ENCODE assay signal across 15 cellular contexts in genomic region chr4:82367438-82368097, GRCh38. TPM values are rescaled to one million over a fixed set of nuclear protein-coding genes. Genes with fewer than 3 reads are reported as not detected.
A peak's percentile ranks its signal among the peaks of the same experiment; 100 is the strongest.
DNase-seq lines count a peak whose midpoint lies in the region; ATAC-seq lines count a peak whose summit lies in the region.
"Had no signal": no experiment of that assay in that cellular context is flagged by ENCODE, and none has a peak within 500 bp of the region (broad histone marks: within the 10 kb centered on the region; RNA-seq: fewer than 3 reads in every experiment).

No MANE protein-coding gene starts in this region.

- peak overlapping the region; percentile 83 for H3K27ac Mint-ChIP-seq in activated T-cell treated with anti-CD3 and anti-CD28 coated beads, Interleukin-2, amount 50 U/mL, for 24 hours
- H3K27ac Mint-ChIP-seq in T-cell, result peak overlapping the region; percentile 50 to 71
- peak overlapping the region; percentile 45 for H3K27ac Mint-ChIP-seq in stimulated activated effector memory CD8-positive, alpha-beta T cell treated with anti-CD3 and anti-CD28 coated beads, Interleukin-12 subunit alpha, Interleukin-12 subunit beta, amount 100 ng/mL, for 72 hours

- CTCF ChIA-PET in T-cell (lab: Charles Lee), result interaction anchor here (0.6 to 1.5 kb wide), 5 partner anchors 10 to 902 kb away, joined by 3 to 7 read pairs (median 3); no protein-coding TSS in a partner anchor

- ATAC-seq in T-cell (replicated peaks in 1 of 4) (peak in 3 of 4 experiments; percentile 29 to 51 (median 46)), GM21447 (IDR thresholded peaks at IDR 0.05; ENCODE audit: unreplicated experiment) (no peak)
- peak; percentile 64 for ATAC-seq in stimulated activated effector memory CD8-positive, alpha-beta T cell treated with anti-CD3 and anti-CD28 coated beads, Interleukin-12 subunit alpha, Interleukin-12 subunit beta, amount 100 ng/mL, for 72 hours

- H3K4me1 ChIP-seq in effector memory CD4-positive, alpha-beta T cell (ENCODE audit: control insufficient read depth, insufficient read depth, low read length, poor library complexity, severe bottlenecking), result peaks cover 48% of the 10 kb centered on the region

- POLR2A ChIA-PET in T-cell (lab: Charles Lee), result interaction anchor here (0.6 to 0.8 kb wide), 4 partner anchors 12 to 803 kb away, joined by 3 to 6 read pairs (median 4); no protein-coding TSS in a partner anchor

- no peak for DNase-seq in activated T-cell treated with anti-CD3 and anti-CD28 coated beads, Interleukin-2, amount 50 U/mL, for 24 hours
- DNase-seq in activated T-cell treated with anti-CD3 and anti-CD28 coated beads, Interleukin-2, amount 50 U/mL, for 1 hour, result no peak
- no peak for DNase-seq in T-cell
- DNase-seq in effector memory CD4-positive, alpha-beta T cell, result no peak
- no peak for DNase-seq in stimulated activated effector memory CD8-positive, alpha-beta T cell treated with anti-CD3 and anti-CD28 coated beads, Interleukin-12 subunit alpha, Interleukin-12 subunit beta, amount 100 ng/mL, for 72 hours (ENCODE audit: low spot score in 2 of 2)
- no peak for DNase-seq in AML-193 (lab: John Stamatoyannopoulos, UW)
- no peak for DNase-seq in activated effector memory CD4-positive, alpha-beta T cell treated with anti-CD3 and anti-CD28 coated beads, Interleukin-2, amount 50 U/mL, for 16 hours
- DNase-seq: EL, hippocampal formation, mammary epithelial cell, NCI-H446 treated with DMSO at 0.1 percent for 48 hours, SHP77 had no signal

- peaks cover 95% of the 10 kb centered on the region for H3K36me3 Mint-ChIP-seq in activated T-cell treated with anti-CD3 and anti-CD28 coated beads, Interleukin-2, amount 50 U/mL, for 24 hours (ENCODE audit: low read depth)
- peaks cover 35% of the 10 kb centered on the region for H3K36me3 Mint-ChIP-seq in T-cell
- peaks cover 100% of the 10 kb centered on the region for H3K36me3 Mint-ChIP-seq in stimulated activated effector memory CD8-positive, alpha-beta T cell treated with anti-CD3 and anti-CD28 coated beads, Interleukin-12 subunit alpha, Interleukin-12 subunit beta, amount 100 ng/mL, for 72 hours

- no peaks in the 10 kb centered on the region for H3K27me3 ChIP-seq in effector memory CD4-positive, alpha-beta T cell (replicated peaks; ENCODE audit: control insufficient read depth, insufficient read depth, low read length, poor library complexity, severe bottlenecking)
- H3K27me3 ChIP-seq: ascending aorta, right atrium auricular region had no signal

- peaks cover 75% of the 10 kb centered on the region for H3K4me1 Mint-ChIP-seq in activated T-cell treated with anti-CD3 and anti-CD28 coated beads, Interleukin-2, amount 50 U/mL, for 24 hours (ENCODE audit: low read depth)
- peaks cover 86 to 93% (median 88%) of the 10 kb centered on the region in 3 donors for H3K4me1 Mint-ChIP-seq in T-cell
- peaks cover 63% of the 10 kb centered on the region for H3K4me1 Mint-ChIP-seq in stimulated activated effector memory CD8-positive, alpha-beta T cell treated with anti-CD3 and anti-CD28 coated beads, Interleukin-12 subunit alpha, Interleukin-12 subunit beta, amount 100 ng/mL, for 72 hours

- H3K36me3 ChIP-seq in effector memory CD4-positive, alpha-beta T cell (ENCODE audit: control insufficient read depth, insufficient read depth, low read length), result peaks cover 10% of the 10 kb centered on the region

- peak overlapping the region; percentile 23 for H3K27ac ChIP-seq in effector memory CD4-positive, alpha-beta T cell (ENCODE audit: insufficient read depth, low read length, poor library complexity, severe bottlenecking)
- H3K27ac ChIP-seq: ascending aorta, right atrium auricular region had no signal

- peak overlapping the region; percentile 89 for H3K4me3 Mint-ChIP-seq in activated T-cell treated with anti-CD3 and anti-CD28 coated beads, Interleukin-2, amount 50 U/mL, for 24 hours
- H3K4me3 Mint-ChIP-seq in T-cell, result peak overlapping the region in 2 of 3 donors; percentile 47 to 61
- H3K4me3 Mint-ChIP-seq in stimulated activated effector memory CD8-positive, alpha-beta T cell treated with anti-CD3 and anti-CD28 coated beads, Interleukin-12 subunit alpha, Interleukin-12 subunit beta, amount 100 ng/mL, for 72 hours, result peak overlapping the region; percentile 94

- no peaks in the 10 kb centered on the region for H3K9me3 ChIP-seq in effector memory CD4-positive, alpha-beta T cell (ENCODE audit: control insufficient read depth, low read length)
- H3K9me3 ChIP-seq: ascending aorta, right atrium auricular region had no signal

- H3K4me3 ChIP-seq in effector memory CD4-positive, alpha-beta T cell (ENCODE audit: insufficient read depth, low read depth, low read length, poor library complexity, severe bottlenecking), result no peak overlapping the region
- H3K4me3 ChIP-seq: ascending aorta, right atrium auricular region had no signal

- no peaks in the 10 kb centered on the region for H3K27me3 Mint-ChIP-seq in activated T-cell treated with anti-CD3 and anti-CD28 coated beads, Interleukin-2, amount 50 U/mL, for 24 hours
- H3K27me3 Mint-ChIP-seq in T-cell, result no peaks in the 10 kb centered on the region

- H3K9me3 Mint-ChIP-seq in activated T-cell treated with anti-CD3 and anti-CD28 coated beads, Interleukin-2, amount 50 U/mL, for 24 hours, result no peaks in the 10 kb centered on the region
- H3K9me3 Mint-ChIP-seq in T-cell, result no peaks in the 10 kb centered on the region
- no peaks in the 10 kb centered on the region for H3K9me3 Mint-ChIP-seq in stimulated activated effector memory CD8-positive, alpha-beta T cell treated with anti-CD3 and anti-CD28 coated beads, Interleukin-12 subunit alpha, Interleukin-12 subunit beta, amount 100 ng/mL, for 72 hours

RNA-seq across cellular contexts. Expression of gene HNRNPD, which starts 6.2 kb away (rescaled TPM):
- 100 to 1,000 TPM; 193 to 274 (median 202) TPM for total RNA-seq in T-cell
